9 cellular contexts compared by ENCODE assay signal in genomic region chr1:41483960-41484844, GRCh38. TPM values are rescaled to one million over a fixed set of nuclear protein-coding genes. Genes with fewer than 3 reads are reported as not detected.
A peak's percentile ranks its signal among the peaks of the same experiment; 100 is the strongest.
DNase-seq lines count a peak whose midpoint lies in the region; ATAC-seq, FAIRE-seq and TF ChIP-seq lines count a peak whose summit lies in the region.
"Had no signal": no experiment of that assay in that cellular context is flagged by ENCODE, and none has a peak within 500 bp of the region (broad histone marks: within the 10 kb centered on the region; RNA-seq: fewer than 3 reads in every experiment).

Gene EDN2 (minus strand): TSS chr1:41484683. CDS start chr1:41484601, 82 bp downstream.

- H3K4me1 Mint-ChIP-seq in activated naive CD8-positive, alpha-beta T cell treated with anti-CD3 and anti-CD28 coated beads for 36 hours, result peaks cover 6% of the 10 kb centered on the region

- H3K4me3 ChIP-seq in astrocyte of the spinal cord (ENCODE audit: low read depth, low read length) (no peak within 1 kb of the TSS), mucosa of descending colon (no peak within 1 kb of the TSS), HAP-1 (no peak within 1 kb of the TSS)

- no peaks in the 10 kb centered on the region for H3K27me3 ChIP-seq in HAP-1 (ENCODE audit: low read depth)

- no peak within 1 kb of the TSS for H3K27ac Mint-ChIP-seq in activated naive CD8-positive, alpha-beta T cell treated with anti-CD3 and anti-CD28 coated beads for 36 hours
- H3K27ac Mint-ChIP-seq: activated naive CD8-positive, alpha-beta T cell had no signal

- no peak within 1 kb of the TSS for H3K4me3 Mint-ChIP-seq in activated naive CD8-positive, alpha-beta T cell treated with anti-CD3 and anti-CD28 coated beads for 36 hours
- H3K4me3 Mint-ChIP-seq: activated naive CD8-positive, alpha-beta T cell had no signal

- H3K36me3 Mint-ChIP-seq in activated naive CD8-positive, alpha-beta T cell treated with anti-CD3 and anti-CD28 coated beads for 36 hours, result no peaks in the 10 kb centered on the region
- H3K36me3 Mint-ChIP-seq: activated naive CD8-positive, alpha-beta T cell had no signal

- peak; percentile 91 for ATAC-seq in mucosa of descending colon

- peaks cover 31% of the 10 kb centered on the region for H3K4me1 ChIP-seq in mucosa of descending colon (ENCODE audit: low read depth)
- peaks cover 33% of the 10 kb centered on the region for H3K4me1 ChIP-seq in HAP-1

- no peak for FAIRE-seq in D721Med (lab: Jason Lieb, UNC)

- in situ Hi-C loops in astrocyte of the spinal cord (cut with HindIII; ENCODE audit: low sequenced_read_pairs), result no loop called here
- in situ Hi-C loops in HAP-1 (cut with MboI; ENCODE audit: low sequenced_read_pairs), result no loop called here

- DNase-seq in D721Med (ENCODE audit: insufficient read length, low spot score) (no peak), NCI-H1092 treated with DMSO at 0.1 percent for 48 hours (lab: John Stamatoyannopoulos, UW) (peak; percentile 87), astrocyte of the spinal cord (ENCODE audit: low read depth, low spot score) (no peak), mucosa of descending colon (peak; percentile 87 to 93 (median 87)), activated gamma-delta T cell (lab: John Stamatoyannopoulos, UW) (no peak), HAP-1 (ENCODE audit: low spot score in 2 of 2) (no peak)
- no peak for DNase-seq in activated CD8-positive, alpha-beta memory T cell treated with anti-CD3 and anti-CD28 coated beads, Interleukin-2, amount 50 U/mL, for 48 hours
- DNase-seq in activated naive CD8-positive, alpha-beta T cell treated with anti-CD3 and anti-CD28 coated beads for 36 hours, result no peak

- H3K27me3 Mint-ChIP-seq in activated naive CD8-positive, alpha-beta T cell treated with anti-CD3 and anti-CD28 coated beads for 36 hours, result peaks cover 22% of the 10 kb centered on the region

- TF ChIP-seq CTCF in D721Med (IDR thresholded peaks at IDR 0.05; ENCODE audit: insufficient read depth, missing control alignments) (peak; percentile 30), astrocyte of the spinal cord (IDR thresholded peaks at IDR 0.05; ENCODE audit: low read depth, low read length) (peak; percentile 44), mucosa of descending colon (IDR thresholded peaks at IDR 0.05) (peak; percentile 23)

- no peaks in the 10 kb centered on the region for H3K36me3 ChIP-seq in mucosa of descending colon (ENCODE audit: low read depth)
- H3K36me3 ChIP-seq in HAP-1 (replicated peaks), result no peaks in the 10 kb centered on the region

- H3K9me3 Mint-ChIP-seq in activated naive CD8-positive, alpha-beta T cell treated with anti-CD3 and anti-CD28 coated beads for 36 hours, result no peaks in the 10 kb centered on the region

- H3K9me3 ChIP-seq in mucosa of descending colon (no peaks in the 10 kb centered on the region), HAP-1 (no peaks in the 10 kb centered on the region)

- intact Hi-C loops in mucosa of descending colon (cut with DNase I, micrococcal nuclease), result no loop called here

RNA-seq across cellular contexts. Expression of gene EDN2, which starts in this region (rescaled TPM):
- total RNA-seq in mucosa of descending colon, result 1 to 10 TPM; 1.6 to 5.8 (median 2.0) TPM
- not detected for total RNA-seq in activated naive CD8-positive, alpha-beta T cell treated with anti-CD3 and anti-CD28 coated beads for 36 hours

Comparison
In these comparisons a context has a peak if more than half of its experiments do, and no peak if none do; other contexts are left out.
1. DNase-seq: peak in NCI-H1092 treated with DMSO at 0.1 percent for 48 hours (single experiment) and mucosa of descending colon (3 of 3); none in D721Med (single experiment), astrocyte of the spinal cord (single experiment), activated CD8-positive, alpha-beta memory T cell treated with anti-CD3 and anti-CD28 coated beads, Interleukin-2, amount 50 U/mL, for 48 hours (single experiment), activated naive CD8-positive, alpha-beta T cell treated with anti-CD3 and anti-CD28 coated beads for 36 hours (single experiment), activated gamma-delta T cell (single experiment) and HAP-1 (0 of 2).
2. Peak in every context shown above with its lines, with median percentiles within 50 percentile points of each other: CTCF ChIP-seq.